Comparison of ENCODE assay signal across 16 cellular contexts in the genomic region with DNA sequence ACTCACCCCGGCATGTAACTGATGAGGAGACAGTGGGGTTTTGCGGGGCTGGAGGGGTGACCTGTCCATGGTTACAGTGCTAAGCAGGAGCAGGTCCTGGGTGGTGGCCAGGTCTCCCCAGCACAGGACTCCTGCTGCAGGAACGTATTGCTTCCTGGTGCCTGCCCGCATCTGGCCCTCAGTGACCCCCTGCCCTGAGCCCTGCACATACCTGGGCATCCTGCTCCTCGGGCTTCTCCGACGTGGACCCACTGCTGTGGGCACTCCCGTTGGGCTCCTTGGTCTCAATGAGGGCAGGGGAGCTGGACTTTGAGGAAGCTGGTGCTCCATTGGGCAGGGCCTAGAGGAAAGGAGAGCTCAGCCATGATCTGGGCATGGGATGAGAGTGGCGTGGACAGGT. TPM values are rescaled to one million over a fixed set of nuclear protein-coding genes. Genes with fewer than 3 reads are reported as not detected.
DNase-seq lines count a peak whose midpoint lies in the region; ATAC-seq, FAIRE-seq and TF ChIP-seq lines count a peak whose summit lies in the region.
"Had no signal": no experiment of that assay in that cellular context is flagged by ENCODE, and none has a peak within 500 bp of the region (broad histone marks: within the 10 kb centered on the region; RNA-seq: fewer than 3 reads in every experiment).

No MANE protein-coding gene starts in this region.

- H3K27ac ChIP-seq in kidney (ENCODE audit: low read depth in 2 of 2, low read length in 2 of 2) (no peak overlapping the region), trophoblast cell (ENCODE audit: low read depth, low read length) (no peak overlapping the region), thyroid gland (no peak overlapping the region)
- H3K27ac ChIP-seq: C4-2B had no signal

- no peak overlapping the region for H4K12ac ChIP-seq in trophoblast cell (ENCODE audit: low read depth, low read length)

- no peak for TF ChIP-seq POLR2A in thyroid gland (IDR thresholded peaks at IDR 0.05)

- peaks cover 8% of the 10 kb centered on the region for H3K4me1 Mint-ChIP-seq in T-helper 17 cell
- H3K4me1 Mint-ChIP-seq: CD4-positive, alpha-beta memory T cell had no signal

- no peak overlapping the region for H2AFZ ChIP-seq in trophoblast cell (ENCODE audit: insufficient read depth, low read length, poor library complexity)

- no peak overlapping the region for H2BK5ac ChIP-seq in trophoblast cell (ENCODE audit: low read depth, low read length, poor library complexity)

- H3K9me3 ChIP-seq in T-helper 17 cell (ENCODE audit: control insufficient read depth, low read length, poor library complexity, severe bottlenecking) (no peaks in the 10 kb centered on the region), kidney (ENCODE audit: control insufficient read depth in 1 of 2, low read length in 2 of 2) (no peaks in the 10 kb centered on the region), trophoblast cell (ENCODE audit: insufficient read depth, low read depth, low read length) (peaks cover 3% of the 10 kb centered on the region), thyroid gland (no peaks in the 10 kb centered on the region)

- intact Hi-C loops in kidney (cut with DNase I) (no loop called here), thyroid gland (cut with DNase I) (no loop called here)

- H3K4me2 ChIP-seq in trophoblast cell (ENCODE audit: low read length), result no peak overlapping the region

- H3K4me3 ChIP-seq in kidney (ENCODE audit: low read length in 2 of 2) (no peak overlapping the region), trophoblast cell (ENCODE audit: low read depth, low read length) (peak overlapping the region; percentile 30), thyroid gland (replicated peaks in 1 of 3) (no peak overlapping the region)

- FAIRE-seq in kidney (lab: Jason Lieb, UNC), result no peak
- FAIRE-seq: A204.1 had no signal

- H2AK5ac ChIP-seq in trophoblast cell (ENCODE audit: low read length), result no peak overlapping the region

- H3K23ac ChIP-seq in trophoblast cell (ENCODE audit: low read length), result no peak overlapping the region

- no peak overlapping the region for H2BK120ac ChIP-seq in trophoblast cell (ENCODE audit: insufficient read depth, low read length, poor library complexity)

- H3K4me1 ChIP-seq in kidney (ENCODE audit: control insufficient read depth in 1 of 2, insufficient read depth in 1 of 2, low read depth in 1 of 2, low read length in 2 of 2), result no peaks in the 10 kb centered on the region
- H3K4me1 ChIP-seq in trophoblast cell (ENCODE audit: control insufficient read depth in 1 of 2, insufficient read depth in 2 of 2, low read length in 2 of 2), result no peaks in the 10 kb centered on the region
- no peaks in the 10 kb centered on the region for H3K4me1 ChIP-seq in thyroid gland

- H3K79me2 ChIP-seq in trophoblast cell (ENCODE audit: control insufficient read depth, insufficient read depth, low read length, poor library complexity), result no peaks in the 10 kb centered on the region

- no peak overlapping the region for H2BK12ac ChIP-seq in trophoblast cell (ENCODE audit: low read length)

- no peak overlapping the region for H4K8ac ChIP-seq in trophoblast cell (ENCODE audit: low read depth, low read length)

- DNase-seq in T-helper 17 cell, result no peak
- peak; percentile 50 for DNase-seq in kidney
- DNase-seq in trophoblast cell, result no peak
- no peak for DNase-seq in AML-193 (lab: John Stamatoyannopoulos, UW)
- DNase-seq in thyroid gland, result no peak
- DNase-seq: ACHN; Calu3; CD4-positive, alpha-beta memory T cell; DMS79 treated with DMSO at 0.1 percent for 48 hours; GF-D8; GOT3; H9 had no signal

- no CpG with 5 or more reads among the region's 9 CpGs for WGBS in trophoblast cell (ENCODE audit: extremely low coverage, insufficient coverage, insufficient read length)
- WGBS in thyroid gland, 2 donors, result 88 to 92% methylated on average over 8 to 9 of the region's 9 CpGs

- H3K36me3 Mint-ChIP-seq in T-helper 17 cell (ENCODE audit: low read depth), result peaks cover 6% of the 10 kb centered on the region

- H3K27me3 ChIP-seq in trophoblast cell (ENCODE audit: insufficient read depth, low read length) (no peaks in the 10 kb centered on the region), thyroid gland (no peaks in the 10 kb centered on the region)

- H3K27me3 Mint-ChIP-seq in T-helper 17 cell, result no peaks in the 10 kb centered on the region
- H3K27me3 Mint-ChIP-seq: CD4-positive, alpha-beta memory T cell had no signal

- H3K79me1 ChIP-seq in trophoblast cell (ENCODE audit: low read length), result no peaks in the 10 kb centered on the region

- H3K27ac Mint-ChIP-seq in T-helper 17 cell, result peak overlapping the region; percentile 47
- H3K27ac Mint-ChIP-seq: H9 had no signal

- ATAC-seq in T-helper 17 cell (no peak), HG03439 (IDR thresholded peaks at IDR 0.05; ENCODE audit: unreplicated experiment) (no peak), HG03520 (IDR thresholded peaks at IDR 0.05; ENCODE audit: unreplicated experiment) (no peak)

- H3K36me3 ChIP-seq in kidney (ENCODE audit: control insufficient read depth in 1 of 2, insufficient read depth in 2 of 2, low read length in 2 of 2), result no peaks in the 10 kb centered on the region
- no peaks in the 10 kb centered on the region for H3K36me3 ChIP-seq in trophoblast cell (ENCODE audit: control insufficient read depth in 1 of 2, insufficient read depth in 2 of 2, low read length in 2 of 2)
- H3K36me3 ChIP-seq in thyroid gland, result no peaks in the 10 kb centered on the region

- no peak overlapping the region for H3K4me3 Mint-ChIP-seq in T-helper 17 cell
- H3K4me3 Mint-ChIP-seq: CD4-positive, alpha-beta memory T cell; H9 had no signal

- H3K9ac ChIP-seq in kidney (ENCODE audit: low read length in 2 of 2) (no peak overlapping the region), trophoblast cell (ENCODE audit: low read length) (no peak overlapping the region)

- no peak overlapping the region for H4K91ac ChIP-seq in trophoblast cell (ENCODE audit: low read depth, low read length)

- H3K14ac ChIP-seq in trophoblast cell (ENCODE audit: low read length), result no peak overlapping the region

- no peak overlapping the region for H3K18ac ChIP-seq in trophoblast cell (ENCODE audit: low read length)

- TF ChIP-seq CTCF in kidney (IDR thresholded peaks at IDR 0.05; ENCODE audit: borderline replicate concordance, extremely low read depth, insufficient read depth), result no peak
- TF ChIP-seq CTCF in thyroid gland (IDR thresholded peaks at IDR 0.05), result no peak

- no peak overlapping the region for H3K4ac ChIP-seq in trophoblast cell (ENCODE audit: low read depth, low read length)

RNA-seq across cellular contexts. Expression of gene CENPO, which starts 43.5 kb away (rescaled TPM):
- 1 to 10 TPM; 3.5 to 6.5 TPM for total RNA-seq in T-helper 17 cell
- 5.7 TPM for total RNA-seq in kidney
- 1.5 TPM for polyA plus RNA-seq in kidney (ENCODE audit: insufficient read depth, low read depth, low replicate concordance)
- polyA plus RNA-seq in trophoblast cell (2013), result 24.4 and 24.5 TPM in 2 replicates
- 1 to 10 TPM; 4.2 to 8.9 (median 6.3) TPM for total RNA-seq in thyroid gland

RNA-seq across cellular contexts. Expression of gene PTRHD1, which starts 43.5 kb away (rescaled TPM):
- total RNA-seq in T-helper 17 cell (10 to 100 TPM; 19.1 to 21.6 TPM), kidney (21.7 TPM), thyroid gland (10 to 100 TPM; 12.6 to 68.8 (median 31.6) TPM)
- polyA plus RNA-seq in kidney (ENCODE audit: insufficient read depth, low read depth, low replicate concordance), result 56.4 TPM
- 43.4 and 50.7 TPM in 2 replicates for polyA plus RNA-seq in trophoblast cell (2013)
